Comparison of ENCODE assay signal across 7 cellular contexts in genomic region chr17:30379303-30380105, GRCh38.
DNase-seq lines count a peak whose midpoint lies in the region; ATAC-seq and TF ChIP-seq lines count a peak whose summit lies in the region.

No MANE protein-coding gene starts in this region.

- H3K27me3 Mint-ChIP-seq in T-helper 1 cell treated with Interleukin-12 subunit alpha and Interleukin-12 subunit beta and Interleukin-4 antibody, amounts not matched to agents 30 μg/mL and 1 μg/mL, for 36 hours (ENCODE audit: low read depth), result no peaks in the 10 kb centered on the region

- no peak for TF ChIP-seq CTCF in cardiac fibroblast (IDR thresholded peaks at IDR 0.05; ENCODE audit: low read depth, low read length)

- peaks cover 5% of the 10 kb centered on the region for H3K36me3 Mint-ChIP-seq in T-helper 1 cell treated with Interleukin-12 subunit alpha and Interleukin-12 subunit beta and Interleukin-4 antibody, amounts not matched to agents 30 μg/mL and 1 μg/mL, for 36 hours (ENCODE audit: low read depth)

- H3K27ac Mint-ChIP-seq in T-helper 1 cell treated with Interleukin-12 subunit alpha and Interleukin-12 subunit beta and Interleukin-4 antibody, amounts not matched to agents 30 μg/mL and 1 μg/mL, for 36 hours, result peak overlapping the region; percentile 38

- peaks cover 57% of the 10 kb centered on the region for H3K4me1 Mint-ChIP-seq in T-helper 1 cell treated with Interleukin-12 subunit alpha and Interleukin-12 subunit beta and Interleukin-4 antibody, amounts not matched to agents 30 μg/mL and 1 μg/mL, for 36 hours (ENCODE audit: low read depth)

- peak overlapping the region; percentile 78 to 87 for H3K4me3 ChIP-seq in cardiac fibroblast (replicated peaks in 1 of 2; ENCODE audit: low read depth in 2 of 2, low read length in 2 of 2)

- H3K9me3 Mint-ChIP-seq in T-helper 1 cell treated with Interleukin-12 subunit alpha and Interleukin-12 subunit beta and Interleukin-4 antibody, amounts not matched to agents 30 μg/mL and 1 μg/mL, for 36 hours, result no peaks in the 10 kb centered on the region

- DNase-seq in cardiac fibroblast (ENCODE audit: low read depth in 2 of 2) (no peak), kidney tubule cell (ENCODE audit: low spot score) (peak; percentile 22)
- DNase-seq in stimulated activated CD8-positive, alpha-beta memory T cell treated with anti-CD3 and anti-CD28 coated beads, Interleukin-4, amount 100 ng/mL, for 48 hours, result peak; percentile 48

- H3K4me3 Mint-ChIP-seq in T-helper 1 cell treated with Interleukin-12 subunit alpha and Interleukin-12 subunit beta and Interleukin-4 antibody, amounts not matched to agents 30 μg/mL and 1 μg/mL, for 36 hours, result peak overlapping the region; percentile 78

- ATAC-seq in GM18861 (IDR thresholded peaks at IDR 0.05; ENCODE audit: unreplicated experiment) (peak; percentile 8), HG02981 (IDR thresholded peaks at IDR 0.05; ENCODE audit: unreplicated experiment) (peak; percentile 16), HG02870 (IDR thresholded peaks at IDR 0.05; ENCODE audit: unreplicated experiment) (no peak)

Comparison
In these comparisons a context has a peak if more than half of its experiments do, and no peak if none do; other contexts are left out.
1. DNase-seq: peak in kidney tubule cell (single experiment) and stimulated activated CD8-positive, alpha-beta memory T cell treated with anti-CD3 and anti-CD28 coated beads, Interleukin-4, amount 100 ng/mL, for 48 hours (single experiment); none in cardiac fibroblast (0 of 2).